In the genomic region with DNA sequence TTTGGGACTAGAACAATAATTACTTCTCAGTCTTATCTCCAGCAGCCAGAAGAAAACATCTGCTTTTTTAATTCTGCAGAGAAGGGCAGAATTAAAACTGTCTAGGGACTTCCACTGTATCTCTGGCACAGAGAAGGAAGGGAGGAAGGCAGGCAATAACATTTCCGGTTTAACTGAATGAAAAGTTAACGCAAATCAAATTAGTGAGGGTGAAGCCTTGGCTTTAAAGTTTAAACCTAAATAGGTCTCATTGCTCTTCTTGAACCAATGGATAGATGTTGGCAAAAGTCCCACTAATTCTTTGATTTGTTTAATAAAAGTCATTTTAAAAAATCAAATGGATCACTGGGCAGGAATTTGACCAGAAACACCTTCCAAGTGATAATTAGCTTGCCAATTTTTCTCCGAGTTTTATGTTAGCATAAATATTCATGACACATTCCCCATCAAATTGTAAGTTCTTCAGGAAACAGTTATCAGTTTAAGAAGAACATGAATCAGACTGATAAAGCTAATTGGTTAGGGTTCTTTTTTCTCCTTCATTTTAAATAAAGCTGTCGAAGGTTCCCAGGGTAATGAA, we compare ENCODE assay signal across 21 cellular contexts.
"Had no signal": no experiment of that assay in that cellular context is flagged by ENCODE, and none has a peak within 500 bp of the region (broad histone marks: within the 10 kb centered on the region; RNA-seq: fewer than 3 reads in every experiment).

No MANE protein-coding gene starts in this region.

- H3K27ac ChIP-seq: dorsolateral prefrontal cortex, gastrocnemius medialis, left ventricle myocardium inferior, lower lobe of right lung, parathyroid adenoma, prostate gland, right lobe of liver, tibial artery, upper lobe of left lung, uterus had no signal

- H3K9me3 ChIP-seq: gastrocnemius medialis, lower lobe of right lung, prostate gland, right lobe of liver, tibial artery, upper lobe of left lung, uterus had no signal

- H3K4me3 Mint-ChIP-seq: immature natural killer cell; memory B cell; nephron progenitor cell; stimulated activated memory B cell treated with anti-CD40 and anti-IgM and Interleukin-4, amounts not matched to agents 10 μg/mL and 1 μg/mL and 100 μg/mL, for 72 hours; stimulated activated naive CD8-positive, alpha-beta T cell treated with anti-CD3 and anti-CD28 coated beads, Interleukin-15, Interleukin-2, amounts not matched to agents 100 ng/mL and 50 ng/mL, for 24 hours had no signal

- H3K36me3 ChIP-seq: gastrocnemius medialis, left ventricle myocardium inferior, lower lobe of right lung, prostate gland, right lobe of liver, tibial artery, upper lobe of left lung, uterus had no signal

- H3K36me3 Mint-ChIP-seq: immature natural killer cell; memory B cell; stimulated activated memory B cell treated with anti-CD40 and anti-IgM and Interleukin-4, amounts not matched to agents 10 μg/mL and 1 μg/mL and 100 μg/mL, for 72 hours had no signal

- H3K27me3 Mint-ChIP-seq: memory B cell; stimulated activated memory B cell treated with anti-CD40 and anti-IgM and Interleukin-4, amounts not matched to agents 10 μg/mL and 1 μg/mL and 100 μg/mL, for 72 hours; stimulated activated naive CD8-positive, alpha-beta T cell treated with anti-CD3 and anti-CD28 coated beads, Interleukin-15, Interleukin-2, amounts not matched to agents 100 ng/mL and 50 ng/mL, for 24 hours had no signal

- H3K27ac Mint-ChIP-seq: immature natural killer cell; memory B cell; nephron progenitor cell; stimulated activated memory B cell treated with anti-CD40 and anti-IgM and Interleukin-4, amounts not matched to agents 10 μg/mL and 1 μg/mL and 100 μg/mL, for 72 hours; stimulated activated naive CD8-positive, alpha-beta T cell treated with anti-CD3 and anti-CD28 coated beads, Interleukin-15, Interleukin-2, amounts not matched to agents 100 ng/mL and 50 ng/mL, for 24 hours had no signal

- ATAC-seq: gastrocnemius medialis; left cardiac atrium; right lobe of liver; stimulated activated memory B cell treated with anti-CD40 and anti-IgM and Interleukin-4, amounts not matched to agents 10 μg/mL and 1 μg/mL and 100 μg/mL, for 72 hours had no signal

- DNase-seq: cortex of kidney; dorsolateral prefrontal cortex; effector CD8-positive, alpha-beta T cell; gastrocnemius medialis; immature natural killer cell; kidney; left cardiac atrium; left ventricle myocardium inferior; lower lobe of right lung; midbrain; nephron progenitor cell; right lobe of liver; stimulated activated CD4-positive, alpha-beta T cell treated with anti-CD3 and anti-CD28 coated beads, Interleukin-4, amount 100 ng/mL, for 24 hours; tibial artery; upper lobe of left lung; uterus had no signal

- H3K4me3 ChIP-seq: dorsolateral prefrontal cortex, gastrocnemius medialis, left ventricle myocardium inferior, lower lobe of right lung, prostate gland, right lobe of liver, tibial artery, upper lobe of left lung, uterus had no signal

- H3K27me3 ChIP-seq: dorsolateral prefrontal cortex, gastrocnemius medialis, right lobe of liver, tibial artery, upper lobe of left lung, uterus had no signal

- H3K4me1 ChIP-seq: lower lobe of right lung, parathyroid adenoma, prostate gland, right lobe of liver, tibial artery, upper lobe of left lung, uterus had no signal

- H3K4me1 Mint-ChIP-seq: immature natural killer cell; memory B cell; stimulated activated memory B cell treated with anti-CD40 and anti-IgM and Interleukin-4, amounts not matched to agents 10 μg/mL and 1 μg/mL and 100 μg/mL, for 72 hours had no signal
